Comparison of ENCODE assay signal across 1 cellular context in the genomic region with DNA sequence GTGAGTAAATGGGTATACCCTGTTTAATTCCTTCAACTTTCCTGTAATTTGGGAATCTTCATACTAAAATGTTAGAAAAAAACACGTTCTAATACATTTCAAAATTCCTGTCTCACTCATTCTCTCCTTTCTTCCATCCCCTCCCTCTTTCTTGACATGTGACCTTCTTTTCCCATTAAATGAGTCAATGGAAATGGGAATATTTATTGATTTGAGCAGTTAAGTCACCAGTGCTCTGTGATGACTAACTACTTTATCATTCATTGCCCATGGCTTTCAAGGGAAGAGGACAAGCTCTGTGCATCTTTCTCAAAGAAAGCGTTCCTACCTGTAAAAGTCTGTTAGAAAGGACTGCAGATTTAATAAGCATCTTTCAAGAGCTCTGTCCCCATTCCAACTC.
TF ChIP-seq lines count a peak whose summit lies in the region.

No MANE protein-coding gene starts in this region.

TF ChIP-seq in GM12891, 5 proteins besides CTCF, POLR2A, EP300 and RAD21:
- TF ChIP-seq SPI1 (IDR thresholded peaks at IDR 0.05; ENCODE audit: low read depth, low read length) (no peak), TAF1 (IDR thresholded peaks at IDR 0.05; ENCODE audit: low read depth, low read length) (no peak), PAX5 (IDR thresholded peaks at IDR 0.05; ENCODE audit: insufficient read depth, low read length, severe bottlenecking) (no peak), POLR2AphosphoS5 (IDR thresholded peaks at IDR 0.05; ENCODE audit: low read depth, low read length) (no peak), POU2F2 (IDR thresholded peaks at IDR 0.05; ENCODE audit: low read depth, low read length) (no peak)
